14 cellular contexts compared by ENCODE assay signal in genomic region chr3:23253214-23253613, GRCh38. TPM values are rescaled to one million over a fixed set of nuclear protein-coding genes. Genes with fewer than 3 reads are reported as not detected.
A peak's percentile ranks its signal among the peaks of the same experiment; 100 is the strongest.
DNase-seq lines count a peak whose midpoint lies in the region; ATAC-seq and TF ChIP-seq lines count a peak whose summit lies in the region.
"Had no signal": no experiment of that assay in that cellular context is flagged by ENCODE, and none has a peak within 500 bp of the region (broad histone marks: within the 10 kb centered on the region; RNA-seq: fewer than 3 reads in every experiment).

No MANE protein-coding gene starts in this region.

- ATAC-seq in GM18502 (IDR thresholded peaks at IDR 0.05; ENCODE audit: poor library complexity, unreplicated experiment) (peak; percentile 80), GM19455 (IDR thresholded peaks at IDR 0.05; ENCODE audit: unreplicated experiment) (peak; percentile 72), HG02884 (IDR thresholded peaks at IDR 0.05; ENCODE audit: unreplicated experiment) (peak; percentile 81), HG03565 (IDR thresholded peaks at IDR 0.05; ENCODE audit: unreplicated experiment) (peak; percentile 75), lower lobe of right lung (no peak)
- ATAC-seq: SK-N-SH treated with all-trans-retinoic acid at 6 μM for 48 hours had no signal

- intact Hi-C loops in lower lobe of right lung (cut with DNase I) = no loop called here

- H2AFZ ChIP-seq in osteoblast (ENCODE audit: low read length) = no peak overlapping the region

- no peak overlapping the region for H3K4me2 ChIP-seq in osteoblast (ENCODE audit: insufficient read depth, low read length)

- no peaks in the 10 kb centered on the region for H3K27me3 ChIP-seq in osteoblast (ENCODE audit: insufficient read depth, low read length)
- H3K27me3 ChIP-seq in lower lobe of right lung (ENCODE audit: low read depth) = no peaks in the 10 kb centered on the region
- H3K27me3 ChIP-seq: adrenal gland, sigmoid colon had no signal

- H4K20me1 ChIP-seq in osteoblast (ENCODE audit: insufficient read depth, low read length) = peaks cover 21% of the 10 kb centered on the region

- no peaks in the 10 kb centered on the region for H3K36me3 ChIP-seq in osteoblast (ENCODE audit: insufficient read depth, low read length)
- no peaks in the 10 kb centered on the region for H3K36me3 ChIP-seq in lower lobe of right lung
- H3K36me3 ChIP-seq: adrenal gland, sigmoid colon had no signal

- H3K4me1 ChIP-seq in osteoblast (ENCODE audit: insufficient read depth, low read length) (peaks cover 13% of the 10 kb centered on the region), lower lobe of right lung (peaks cover 7% of the 10 kb centered on the region)

- no peak for DNase-seq in CD1c-positive myeloid dendritic cell (ENCODE audit: extremely low spot score)
- DNase-seq in NCI-H226 = no peak
- no peak for DNase-seq in osteoblast (ENCODE audit: insufficient read length, low spot score, missing footprints)
- no peak for DNase-seq in lower lobe of right lung
- DNase-seq: activated CD4-positive, alpha-beta T cell treated with anti-CD3 and anti-CD28 coated beads, Interleukin-2, amount 50 U/mL, for 1 hour; adrenal gland; NCI-H2171; sigmoid colon had no signal

- H3K4me3 ChIP-seq in osteoblast (ENCODE audit: insufficient read depth, low read length) (no peak overlapping the region), lower lobe of right lung (no peak overlapping the region)
- H3K4me3 ChIP-seq: adrenal gland, sigmoid colon had no signal

- TF ChIP-seq CTCF in osteoblast (IDR thresholded peaks at IDR 0.05; ENCODE audit: extremely low read depth, low read depth, low read length) (no peak), lower lobe of right lung (IDR thresholded peaks at IDR 0.05) (no peak)

- H3K27ac ChIP-seq in osteoblast (ENCODE audit: low read depth, low read length) (no peak overlapping the region), lower lobe of right lung (no peak overlapping the region)
- H3K27ac ChIP-seq: adrenal gland, C4-2B, sigmoid colon had no signal

- H3K79me2 ChIP-seq in osteoblast (ENCODE audit: insufficient read depth, low read length) = peaks cover 53% of the 10 kb centered on the region

- H3K9me3 ChIP-seq in osteoblast (ENCODE audit: low read depth, low read length) (no peaks in the 10 kb centered on the region), lower lobe of right lung (no peaks in the 10 kb centered on the region)
- H3K9me3 ChIP-seq: adrenal gland, sigmoid colon had no signal

RNA-seq across cellular contexts. Expression of gene UBE2E2, which starts 50.1 kb away (rescaled TPM):
- total RNA-seq in osteoblast = 49.6 and 59.2 TPM in 2 replicates
- total RNA-seq in lower lobe of right lung = 50.8 TPM

Comparison
In these comparisons a context has a peak if more than half of its experiments do, and no peak if none do; other contexts are left out.
1. ATAC-seq: peak in GM18502 (single experiment), GM19455 (single experiment), HG02884 (single experiment) and HG03565 (single experiment); none in lower lobe of right lung (0 of 2).